ENCODE assay signal across 9 cellular contexts in genomic region chr1:241520080-241520465, GRCh38. TPM values are rescaled to one million over a fixed set of nuclear protein-coding genes. Genes with fewer than 3 reads are reported as not detected.
DNase-seq lines count a peak whose midpoint lies in the region; ATAC-seq, FAIRE-seq and TF ChIP-seq lines count a peak whose summit lies in the region.
"Had no signal": no experiment of that assay in that cellular context is flagged by ENCODE, and none has a peak within 500 bp of the region (broad histone marks: within the 10 kb centered on the region; RNA-seq: fewer than 3 reads in every experiment).

No MANE protein-coding gene starts in this region.

- no peak for ATAC-seq in GM18870 (IDR thresholded peaks at IDR 0.05; ENCODE audit: unreplicated experiment)

- TF ChIP-seq CTCF in WI38 (IDR thresholded peaks at IDR 0.05; ENCODE audit: low read depth, low read length), result no peak

- H3K27ac ChIP-seq in GM23248, result no peak overlapping the region
- peak overlapping the region; percentile 20 to 38 for H3K27ac ChIP-seq in small intestine (ENCODE audit: low read depth in 1 of 2, low read length in 1 of 2)

- no peaks in the 10 kb centered on the region for H3K9me2 ChIP-seq in GM23248 (ENCODE audit: insufficient read depth)

- H4K20me1 ChIP-seq in GM23248 (ENCODE audit: insufficient read depth), result no peaks in the 10 kb centered on the region

- peak overlapping the region; percentile 63 for H3K4me2 ChIP-seq in GM23248 (ENCODE audit: unreplicated experiment)

- peak overlapping the region; percentile 82 for H2AFZ ChIP-seq in GM23248

- H3K36me3 ChIP-seq in GM23248 (ENCODE audit: low read depth), result peaks cover 8% of the 10 kb centered on the region
- H3K36me3 ChIP-seq in small intestine (ENCODE audit: control insufficient read depth in 2 of 2, insufficient read depth in 2 of 2, low read length in 2 of 2), result peaks cover 0 to 2% of the 10 kb centered on the region in 2 donors

- 25 to 29% methylated on average over 6 of the region's 6 CpGs for WGBS in GM23248 (ENCODE audit: low coverage in 1 of 2, low lambda C conversion rate in 2 of 2, missing lambda C conversion rate in 2 of 2), 2 experiments
- WGBS in small intestine, 3 donors, result 4 to 11% (median 4%) methylated on average over 6 of the region's 6 CpGs

- 0 out of 2 replicates have a peak, but pooled peaks cover 4% of the 10 kb centered on the region for H3F3A ChIP-seq in GM23248 (ENCODE audit: insufficient read depth)

- H3K4me3 ChIP-seq in GM23248 (peak overlapping the region; percentile 78), WI38 (ENCODE audit: low read depth, low read length) (peak overlapping the region; percentile 84), iPS-11a (ENCODE audit: low read depth, low read length) (peak overlapping the region; percentile 86), small intestine (ENCODE audit: low read depth in 1 of 2, low read length in 2 of 2) (peak overlapping the region; percentile 85)

- H3K9ac ChIP-seq in GM23248, result peak overlapping the region; percentile 42

- no peaks in the 10 kb centered on the region for H3K9me3 ChIP-seq in GM23248 (ENCODE audit: low read depth)
- no peaks in the 10 kb centered on the region for H3K9me3 ChIP-seq in small intestine (ENCODE audit: control insufficient read depth, low read depth)

- DNase-seq in GM23248, result no peak
- DNase-seq in small intestine, result no peak
- DNase-seq in epidermal melanocyte (ENCODE audit: insufficient read length, low spot score), result no peak
- DNase-seq in NCI-H1048 (lab: John Stamatoyannopoulos, UW), result no peak
- no peak for DNase-seq in midbrain (lab: John Stamatoyannopoulos, UW)

- H3K79me2 ChIP-seq in GM23248 (ENCODE audit: insufficient read depth), result peaks cover 43% of the 10 kb centered on the region

- FAIRE-seq in small intestine (lab: Jason Lieb, UNC), result peak; percentile 19

- 0 out of 2 replicates have a peak, but pooled peaks cover 8% of the 10 kb centered on the region for H3K4me1 ChIP-seq in GM23248 (ENCODE audit: insufficient read depth)
- peaks cover 2 to 3% of the 10 kb centered on the region in 2 donors for H3K4me1 ChIP-seq in small intestine (ENCODE audit: control insufficient read depth in 2 of 2, insufficient read depth in 1 of 2, low read depth in 1 of 2, low read length in 1 of 2)

- in situ Hi-C loops in GM23248 (cut with MboI), result no loop called here

- H3K27me3 ChIP-seq in GM23248 (replicated peaks; ENCODE audit: insufficient read depth) (peaks cover 14% of the 10 kb centered on the region; the same call in 1 of the 2 replicates), small intestine (ENCODE audit: control insufficient read depth in 2 of 2, insufficient read depth in 2 of 2, low read length in 2 of 2) (no peaks in the 10 kb centered on the region)

RNA-seq across cellular contexts. Expression of gene FH, which starts 0.5 kb away (rescaled TPM):
- total RNA-seq in GM23248 (2014; rRNA removed; shearing (Covaris generic)), result 63.1 and 87.3 TPM in 2 replicates
- 71.7 and 74.5 TPM in 2 replicates for polyA plus RNA-seq in GM23248 (2016; fragmentation: Nextera tagmentation; extraction: Ambion mirVana)
- 100 to 1,000 TPM in 1 of 3 donors, 10 to 100 TPM in 2; 72.4 to 108 (median 84.6) TPM for polyA plus RNA-seq in small intestine

RNA-seq across cellular contexts. Expression of gene KMO, which starts 12.1 kb away (rescaled TPM):
- total RNA-seq in GM23248 (2014; rRNA removed; shearing (Covaris generic)), result not detected in 2 replicates
- polyA plus RNA-seq in GM23248 (2016; fragmentation: Nextera tagmentation; extraction: Ambion mirVana), result not detected in 2 replicates
- polyA plus RNA-seq in small intestine, result 1 to 10 TPM in 1 of 3 donors, under 1 TPM in 2; 0.45 to 3.2 (median 0.76) TPM
- total RNA-seq: activated naive CD4-positive, alpha-beta T cell treated with anti-CD3 and anti-CD28 coated beads, Interleukin-2, amount 50 U/mL, for 72 hours had no signal
